8 cellular contexts compared by ENCODE assay signal in the genomic region with DNA sequence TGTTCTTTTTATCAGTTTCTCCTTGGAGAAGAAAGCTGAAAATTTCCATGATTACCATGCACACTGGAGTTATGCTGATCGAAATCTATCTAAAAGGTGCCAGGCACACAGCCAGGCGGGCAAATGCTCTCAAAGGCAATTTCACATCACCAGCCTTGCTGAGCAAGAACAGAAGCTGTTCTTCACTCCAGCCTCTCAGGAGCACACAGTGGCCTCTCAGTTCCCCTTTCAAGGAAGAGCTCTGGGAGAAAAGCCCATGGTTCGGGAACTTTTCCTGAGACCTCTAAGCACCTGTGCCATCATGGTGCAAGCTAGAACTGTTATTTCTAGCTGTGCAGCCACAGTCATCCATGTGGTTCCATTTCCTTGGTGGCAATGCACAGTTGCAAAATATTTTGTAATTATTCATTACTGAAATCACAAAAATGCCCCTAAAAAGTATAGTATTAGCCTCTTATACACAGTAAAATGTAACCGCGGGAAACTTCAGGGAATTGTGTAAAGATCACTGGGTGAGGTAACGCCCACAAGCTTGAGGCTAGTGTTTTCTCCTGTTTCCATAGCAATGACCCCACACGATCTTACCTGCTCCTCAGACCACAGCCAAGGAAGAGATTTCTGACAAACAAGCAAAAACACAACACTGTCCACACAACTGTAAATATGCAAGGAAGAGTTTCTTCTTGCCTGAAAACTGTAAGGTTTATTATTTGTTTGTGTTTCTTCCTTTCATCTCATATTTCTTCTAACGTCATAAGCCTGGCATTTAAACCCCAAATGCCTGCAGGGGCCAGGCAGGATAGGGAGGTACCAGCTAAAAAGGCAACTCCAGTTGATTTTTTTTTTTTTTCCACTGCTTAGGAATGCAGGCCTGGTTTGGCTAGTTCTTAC.
DNase-seq lines count a peak whose midpoint lies in the region; ATAC-seq, FAIRE-seq and TF ChIP-seq lines count a peak whose summit lies in the region.

No MANE protein-coding gene starts in this region.

- peak overlapping the region; percentile 99 for H3K27ac Mint-ChIP-seq in Caco-2 (ENCODE audit: unreplicated experiment)
- H3K27ac Mint-ChIP-seq in IgD-negative memory B cell = peak overlapping the region; percentile 78 to 93 (median 87)
- H3K27ac Mint-ChIP-seq in stimulated activated naive CD8-positive, alpha-beta T cell treated with anti-CD3 and anti-CD28 coated beads, Interleukin-15, amount 100 ng/mL, for 72 hours = no peak overlapping the region

- POLR2A ChIA-PET in Caco-2 (lab: Charles Lee) = interaction anchor here (0.6 to 1.4 kb wide), 4 partner anchors 18 to 184 kb away, joined by 3 to 5 read pairs (median 4); no protein-coding TSS in a partner anchor

- no peaks in the 10 kb centered on the region for H3K27me3 ChIP-seq in Caco-2 (replicated peaks; ENCODE audit: control insufficient read depth, insufficient read depth, low read length)

- peaks cover 40% of the 10 kb centered on the region for H3K4me1 ChIP-seq in Caco-2

- CTCF ChIA-PET in Caco-2 (lab: Charles Lee) = no interaction called here

- H3K36me3 Mint-ChIP-seq in Caco-2 (ENCODE audit: insufficient read depth, unreplicated experiment) (peaks cover 9% of the 10 kb centered on the region), IgD-negative memory B cell (no peaks in the 10 kb centered on the region)

- intact Hi-C loops in Caco-2 (cut with micrococcal nuclease; ENCODE audit: unreplicated experiment) = loop anchor here (1.0 to 5.0 kb wide), 3 partner anchors 17 to 75 kb away; no protein-coding TSS in a partner anchor

- TF ChIP-seq CTCF in Caco-2 (IDR thresholded peaks at IDR 0.05; ENCODE audit: insufficient read depth in 1 of 2, low read depth in 1 of 2, low read length in 1 of 2, severe bottlenecking in 1 of 2, unreplicated experiment in 1 of 2) = no peak

- H3K4me3 Mint-ChIP-seq in Caco-2 (ENCODE audit: unreplicated experiment) (peak overlapping the region; percentile 68), IgD-negative memory B cell (peak overlapping the region in 3 of 4 donors; percentile 68 to 84 (median 80))
- H3K4me3 Mint-ChIP-seq in stimulated activated naive CD8-positive, alpha-beta T cell treated with anti-CD3 and anti-CD28 coated beads, Interleukin-15, amount 100 ng/mL, for 72 hours = no peak overlapping the region

- no peak overlapping the region for H3K4me3 ChIP-seq in Caco-2 (ENCODE audit: low read depth, low read length)

- BruUV-seq in Caco-2 (replicated peaks; lab: Mats Ljungman, UMichigan) = no TSS peak

- peaks cover 11% of the 10 kb centered on the region for H3K9me3 ChIP-seq in Caco-2

- ATAC-seq in stimulated activated naive CD8-positive, alpha-beta T cell treated with anti-CD3 and anti-CD28 coated beads, Interleukin-15, amount 100 ng/mL, for 72 hours = peak; percentile 50
- no peak for ATAC-seq in HG02763 (IDR thresholded peaks at IDR 0.05; ENCODE audit: unreplicated experiment)
- no peak for ATAC-seq in GM21737 (IDR thresholded peaks at IDR 0.05; ENCODE audit: unreplicated experiment)

- peak; percentile 78 to 88 for DNase-seq in Caco-2
- DNase-seq in amniotic stem cell (lab: John Stamatoyannopoulos, UW) = peak; percentile 72
- no peak for DNase-seq in stimulated activated naive CD8-positive, alpha-beta T cell treated with anti-CD3 and anti-CD28 coated beads, Interleukin-15, amount 100 ng/mL, for 72 hours
- no peak for DNase-seq in NCI-H2196 treated with DMSO at 0.1 percent for 48 hours (lab: John Stamatoyannopoulos, UW; ENCODE audit: unreplicated experiment)

- FAIRE-seq in islet of Langerhans (lab: Jason Lieb, UNC) = peak; percentile 24

- H3K4me1 Mint-ChIP-seq in Caco-2 (ENCODE audit: low read depth, unreplicated experiment) = peaks cover 32% of the 10 kb centered on the region
- H3K4me1 Mint-ChIP-seq in IgD-negative memory B cell = peaks cover 49 to 70% (median 62%) of the 10 kb centered on the region in 3 donors
- peaks cover 80% of the 10 kb centered on the region for H3K4me1 Mint-ChIP-seq in stimulated activated naive CD8-positive, alpha-beta T cell treated with anti-CD3 and anti-CD28 coated beads, Interleukin-15, amount 100 ng/mL, for 72 hours

- H3K9me3 Mint-ChIP-seq in Caco-2 (ENCODE audit: unreplicated experiment) (peaks cover 12% of the 10 kb centered on the region), IgD-negative memory B cell (no peaks in the 10 kb centered on the region)
- H3K9me3 Mint-ChIP-seq in stimulated activated naive CD8-positive, alpha-beta T cell treated with anti-CD3 and anti-CD28 coated beads, Interleukin-15, amount 100 ng/mL, for 72 hours = peaks cover 5 to 7% of the 10 kb centered on the region in 2 donors

- no peaks in the 10 kb centered on the region for H3K36me3 ChIP-seq in Caco-2 (ENCODE audit: control insufficient read depth, insufficient read depth, low read length)

- no peaks in the 10 kb centered on the region for H3K27me3 Mint-ChIP-seq in Caco-2 (ENCODE audit: insufficient read depth, unreplicated experiment)
- peaks cover 2% of the 10 kb centered on the region for H3K27me3 Mint-ChIP-seq in IgD-negative memory B cell
- no peaks in the 10 kb centered on the region for H3K27me3 Mint-ChIP-seq in stimulated activated naive CD8-positive, alpha-beta T cell treated with anti-CD3 and anti-CD28 coated beads, Interleukin-15, amount 100 ng/mL, for 72 hours

Comparison
In these comparisons a context has a peak if more than half of its experiments do, and no peak if none do; other contexts are left out.
1. DNase-seq: peak in Caco-2 (2 of 2) and amniotic stem cell (single experiment); none in stimulated activated naive CD8-positive, alpha-beta T cell treated with anti-CD3 and anti-CD28 coated beads, Interleukin-15, amount 100 ng/mL, for 72 hours (0 of 2) and NCI-H2196 treated with DMSO at 0.1 percent for 48 hours (single experiment).
2. H3K27ac Mint-ChIP-seq: peak in Caco-2 (single experiment) and IgD-negative memory B cell (3 of 3); none in stimulated activated naive CD8-positive, alpha-beta T cell treated with anti-CD3 and anti-CD28 coated beads, Interleukin-15, amount 100 ng/mL, for 72 hours (0 of 2).
3. H3K4me3 Mint-ChIP-seq: peak in Caco-2 (single experiment) and IgD-negative memory B cell (3 of 4); none in stimulated activated naive CD8-positive, alpha-beta T cell treated with anti-CD3 and anti-CD28 coated beads, Interleukin-15, amount 100 ng/mL, for 72 hours (0 of 2).